ENCODE assay signal across 8 cellular contexts in the genomic region with DNA sequence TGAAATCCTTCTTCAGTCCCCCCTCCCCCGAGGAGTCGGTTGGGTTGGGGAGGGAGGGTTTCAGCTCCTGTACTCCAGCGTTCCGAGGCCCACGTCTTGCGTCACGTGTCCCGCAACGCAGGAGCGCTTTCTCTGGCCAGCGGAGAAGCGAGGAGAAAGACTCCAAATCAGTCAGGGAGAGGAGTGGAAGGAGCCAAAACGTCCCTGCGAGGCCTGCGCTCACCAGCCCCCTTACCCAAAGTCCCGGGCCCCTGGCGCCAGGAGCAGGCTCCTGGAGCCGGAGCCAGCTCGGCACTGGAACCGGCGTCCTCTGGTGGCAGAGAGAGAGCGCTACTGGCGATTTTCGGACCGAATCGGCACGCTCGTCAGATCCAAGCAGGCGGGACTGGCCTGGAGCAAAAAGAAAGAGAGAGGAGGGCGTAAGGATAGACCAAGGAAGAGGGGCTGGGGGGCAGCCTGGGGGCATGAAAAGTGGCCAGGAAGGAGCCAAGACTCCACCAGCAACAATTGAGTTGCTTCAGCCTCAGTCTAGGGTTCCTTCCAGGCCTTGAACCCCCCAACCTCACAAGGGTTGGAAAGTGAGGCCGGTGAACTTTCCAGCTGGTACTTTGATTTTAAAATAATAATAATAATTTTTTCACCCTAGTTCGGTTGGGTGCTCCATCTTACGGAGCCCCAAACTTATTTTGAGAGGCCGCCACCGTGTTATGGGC. TPM values are rescaled to one million over a fixed set of nuclear protein-coding genes. Genes with fewer than 3 reads are reported as not detected.
DNase-seq lines count a peak whose midpoint lies in the region; ATAC-seq and TF ChIP-seq lines count a peak whose summit lies in the region.

A gene (plus strand): TSS at position 158 of the 713 bp plus-strand sequence.

- no peaks in the 10 kb centered on the region for H3K9me3 Mint-ChIP-seq in CD4-positive, alpha-beta T cell
- no peaks in the 10 kb centered on the region for H3K9me3 Mint-ChIP-seq in stimulated activated naive CD8-positive, alpha-beta T cell treated with anti-CD3 and anti-CD28 coated beads, Interleukin-15, Interleukin-2, amounts not matched to agents 100 ng/mL and 50 ng/mL, for 24 hours

- H3K27ac ChIP-seq in CD4-positive, alpha-beta T cell (ENCODE audit: low read depth, low read length), result no peak within 1 kb of the TSS
- no peak within 1 kb of the TSS for H3K27ac ChIP-seq in KMS-11

- H3K36me3 ChIP-seq in KMS-11 (ENCODE audit: insufficient read depth), result no peaks in the 10 kb centered on the region

- H3K4me1 ChIP-seq in KMS-11 (ENCODE audit: low read depth, poor library complexity, severe bottlenecking), result no peaks in the 10 kb centered on the region
- H3K4me1 ChIP-seq in mononuclear cell (ENCODE audit: insufficient read depth, low read length), result peaks cover 2% of the 10 kb centered on the region

- peak within 1 kb of the TSS; percentile 53 for H3K4me2 ChIP-seq in KMS-11

- H3K79me2 ChIP-seq in KMS-11 (ENCODE audit: insufficient read depth, low read depth), result no peaks in the 10 kb centered on the region

- H2AFZ ChIP-seq in KMS-11 (ENCODE audit: low read depth), result peak within 1 kb of the TSS; percentile 89

- TF ChIP-seq POLR2A in erythroblast (IDR thresholded peaks at IDR 0.05; ENCODE audit: low read length), result no peak

- peak; percentile 32 for TF ChIP-seq CTCF in CD4-positive, alpha-beta T cell (IDR thresholded peaks at IDR 0.05)
- peak; percentile 61; the same call in 1 of the 2 replicates for TF ChIP-seq CTCF in KMS-11 (conservative IDR thresholded peaks at IDR 0.05; ENCODE audit: low read depth, low read length)

- H3K9ac ChIP-seq in KMS-11, result no peak within 1 kb of the TSS

- POLR2A ChIA-PET in CD4-positive, alpha-beta T cell (lab: Charles Lee), result interaction anchor here (0.7 to 3.7 kb wide), 2 partner anchors 97 to 201 kb away, joined by 3 to 22 read pairs; a partner anchor contains a TSS

- peaks cover 23% of the 10 kb centered on the region for H3K4me1 Mint-ChIP-seq in CD4-positive, alpha-beta T cell (ENCODE audit: low read depth)
- H3K4me1 Mint-ChIP-seq in stimulated activated naive CD8-positive, alpha-beta T cell treated with anti-CD3 and anti-CD28 coated beads, Interleukin-15, Interleukin-2, amounts not matched to agents 100 ng/mL and 50 ng/mL, for 24 hours (ENCODE audit: low read depth), result peaks cover 41% of the 10 kb centered on the region

- H3K4me3 Mint-ChIP-seq in CD4-positive, alpha-beta T cell, result peak within 1 kb of the TSS; percentile 94
- H3K4me3 Mint-ChIP-seq in stimulated activated naive CD8-positive, alpha-beta T cell treated with anti-CD3 and anti-CD28 coated beads, Interleukin-15, Interleukin-2, amounts not matched to agents 100 ng/mL and 50 ng/mL, for 24 hours, result peak within 1 kb of the TSS; percentile 83

- no peaks in the 10 kb centered on the region for H3K9me3 ChIP-seq in CD4-positive, alpha-beta T cell (ENCODE audit: control insufficient read depth, low read length)
- no peaks in the 10 kb centered on the region for H3K9me3 ChIP-seq in mononuclear cell (ENCODE audit: low read depth, low read length)

- CTCF ChIA-PET in CD4-positive, alpha-beta T cell (lab: Charles Lee), result interaction anchor here (0.6 to 2.0 kb wide), 6 partner anchors 121 to 642 kb away, joined by 3 to 9 read pairs (median 4); a partner anchor contains a TSS

- DNase-seq in CD4-positive, alpha-beta T cell, result peak; percentile 24 to 56 (median 40)
- peak; percentile 79 for DNase-seq in activated CD8-positive, alpha-beta memory T cell treated with anti-CD3 and anti-CD28 coated beads, Interleukin-2, amount 50 U/mL, for 48 hours
- DNase-seq in erythroblast (lab: John Stamatoyannopoulos, UW) (peak; percentile 67 to 73), SKM-1 (lab: John Stamatoyannopoulos, UW; ENCODE audit: unreplicated experiment) (no peak)

- H3K4me3 ChIP-seq in KMS-11 (IDR thresholded peaks at IDR 0.05; ENCODE audit: insufficient read depth, low read depth, low read length), result no peak within 1 kb of the TSS
- H3K4me3 ChIP-seq in mononuclear cell (ENCODE audit: low read length), result no peak within 1 kb of the TSS

- peaks cover 6% of the 10 kb centered on the region for H3K36me3 Mint-ChIP-seq in CD4-positive, alpha-beta T cell (ENCODE audit: low read depth)
- H3K36me3 Mint-ChIP-seq in stimulated activated naive CD8-positive, alpha-beta T cell treated with anti-CD3 and anti-CD28 coated beads, Interleukin-15, Interleukin-2, amounts not matched to agents 100 ng/mL and 50 ng/mL, for 24 hours (ENCODE audit: low read depth), result peaks cover 4% of the 10 kb centered on the region

- peaks cover 58% of the 10 kb centered on the region for H3K27me3 ChIP-seq in CD4-positive, alpha-beta T cell (ENCODE audit: control insufficient read depth, insufficient read depth, low read length)
- no peaks in the 10 kb centered on the region for H3K27me3 ChIP-seq in KMS-11 (ENCODE audit: insufficient read depth, low read depth)
- peaks cover 61% of the 10 kb centered on the region for H3K27me3 ChIP-seq in mononuclear cell (ENCODE audit: insufficient read depth, low read length)

- intact Hi-C loops in CD4-positive, alpha-beta T cell (cut with DNase I, micrococcal nuclease), result loop anchor here in 1 of 2 experiments (5.0 to 10.0 kb wide), 2 partner anchors 200 to 618 kb away; a partner anchor contains a TSS

- no peaks in the 10 kb centered on the region for H4K20me1 ChIP-seq in KMS-11 (ENCODE audit: insufficient read depth)

- peak; percentile 53 for ATAC-seq in CD4-positive, alpha-beta T cell (ENCODE audit: poor library complexity)
- no peak for ATAC-seq in GM21528 (IDR thresholded peaks at IDR 0.05; ENCODE audit: low FRiP score, unreplicated experiment)

- H3K27ac Mint-ChIP-seq in CD4-positive, alpha-beta T cell, result no peak within 1 kb of the TSS
- H3K27ac Mint-ChIP-seq in stimulated activated naive CD8-positive, alpha-beta T cell treated with anti-CD3 and anti-CD28 coated beads, Interleukin-15, Interleukin-2, amounts not matched to agents 100 ng/mL and 50 ng/mL, for 24 hours, result no peak within 1 kb of the TSS

- H3K27me3 Mint-ChIP-seq in CD4-positive, alpha-beta T cell, result peaks cover 69% of the 10 kb centered on the region
- H3K27me3 Mint-ChIP-seq in stimulated activated naive CD8-positive, alpha-beta T cell treated with anti-CD3 and anti-CD28 coated beads, Interleukin-15, Interleukin-2, amounts not matched to agents 100 ng/mL and 50 ng/mL, for 24 hours, result peaks cover 60% of the 10 kb centered on the region

RNA-seq across cellular contexts. Expression of the gene that starts here (rescaled TPM):
- total RNA-seq in CD4-positive, alpha-beta T cell, result 1,000 to 10,000 TPM; 1,245 to 1,317 TPM
- total RNA-seq in mononuclear cell, result 461 TPM
